Comparison of ENCODE assay signal across 9 cellular contexts in genomic region chr19:35845215-35846037, GRCh38. TPM values are rescaled to one million over a fixed set of nuclear protein-coding genes. Genes with fewer than 3 reads are reported as not detected.
A peak's percentile ranks its signal among the peaks of the same experiment; 100 is the strongest.
DNase-seq lines count a peak whose midpoint lies in the region; ATAC-seq, FAIRE-seq and TF ChIP-seq lines count a peak whose summit lies in the region.
"Had no signal": no experiment of that assay in that cellular context is flagged by ENCODE, and none has a peak within 500 bp of the region (broad histone marks: within the 10 kb centered on the region; RNA-seq: fewer than 3 reads in every experiment).

No MANE protein-coding gene starts in this region.

- TF ChIP-seq POLR2A in gastroesophageal sphincter (IDR thresholded peaks at IDR 0.05) (no peak), suprapubic skin (IDR thresholded peaks at IDR 0.05) (no peak)

- peak overlapping the region in 1 of 2 donors; percentile 36 for H3K4me3 ChIP-seq in gastroesophageal sphincter
- H3K4me3 ChIP-seq in suprapubic skin, result peak overlapping the region; percentile 26
- H3K4me3 ChIP-seq in kidney (ENCODE audit: low read length in 2 of 2), result peak overlapping the region in 1 of 2 donors; percentile 4

- no peaks in the 10 kb centered on the region for H3K9me3 ChIP-seq in gastroesophageal sphincter
- no peaks in the 10 kb centered on the region for H3K9me3 ChIP-seq in suprapubic skin
- no peaks in the 10 kb centered on the region for H3K9me3 ChIP-seq in kidney (ENCODE audit: control insufficient read depth in 1 of 2, low read length in 2 of 2)

- H3K4me1 ChIP-seq in gastroesophageal sphincter, result peaks cover 0 to 23% (median 12%) of the 10 kb centered on the region in 3 donors
- H3K4me1 ChIP-seq in suprapubic skin, result peaks cover 19% of the 10 kb centered on the region
- peaks cover 0 to 5% of the 10 kb centered on the region in 2 donors for H3K4me1 ChIP-seq in kidney (ENCODE audit: control insufficient read depth in 1 of 2, insufficient read depth in 1 of 2, low read depth in 1 of 2, low read length in 2 of 2)

- TF ChIP-seq EP300 in gastroesophageal sphincter (IDR thresholded peaks at IDR 0.05) (no peak), suprapubic skin (IDR thresholded peaks at IDR 0.05) (no peak)

- TF ChIP-seq CTCF in gastroesophageal sphincter (IDR thresholded peaks at IDR 0.05) (no peak), suprapubic skin (IDR thresholded peaks at IDR 0.05) (no peak), kidney (IDR thresholded peaks at IDR 0.05; ENCODE audit: borderline replicate concordance, extremely low read depth, insufficient read depth) (no peak)

- peaks cover 95% of the 10 kb centered on the region for H3K27me3 ChIP-seq in gastroesophageal sphincter
- peaks cover 82% of the 10 kb centered on the region for H3K27me3 ChIP-seq in suprapubic skin

- no peak overlapping the region for H3K9ac ChIP-seq in kidney (ENCODE audit: low read length in 2 of 2)

- H3K27ac ChIP-seq in gastroesophageal sphincter, result no peak overlapping the region
- no peak overlapping the region for H3K27ac ChIP-seq in suprapubic skin
- no peak overlapping the region for H3K27ac ChIP-seq in kidney (ENCODE audit: low read depth in 2 of 2, low read length in 2 of 2)
- H3K27ac ChIP-seq: C4-2B had no signal

- 7 to 16% methylated on average over 11 to 14 of the region's 63 CpGs for WGBS in gastroesophageal sphincter (ENCODE audit: low coverage in 1 of 2), 2 donors
- 5% methylated on average over 33 of the region's 63 CpGs for WGBS in suprapubic skin

- intact Hi-C loops in kidney (cut with DNase I), result no loop called here

- no peaks in the 10 kb centered on the region for H3K36me3 ChIP-seq in gastroesophageal sphincter
- H3K36me3 ChIP-seq in suprapubic skin, result no peaks in the 10 kb centered on the region
- H3K36me3 ChIP-seq in kidney (ENCODE audit: control insufficient read depth in 1 of 2, insufficient read depth in 2 of 2, low read length in 2 of 2), result no peaks in the 10 kb centered on the region

- peak; percentile 22 for DNase-seq in activated CD4-positive, alpha-beta T cell treated with anti-CD3 and anti-CD28 coated beads for 48 hours
- DNase-seq in activated CD4-positive, alpha-beta T cell treated with anti-CD3 and anti-CD28 coated beads, Interleukin-2, amount 50 U/mL, for 4 hours, result no peak
- DNase-seq in suprapubic skin (ENCODE audit: low spot score in 2 of 2), result no peak
- DNase-seq in kidney, result no peak
- no peak for DNase-seq in pons (ENCODE audit: low spot score)

- ATAC-seq in gastroesophageal sphincter, result peak; percentile 34

- FAIRE-seq in kidney (lab: Jason Lieb, UNC), result no peak

RNA-seq across cellular contexts. Expression of gene NPHS1, which starts 6.9 kb away (rescaled TPM):
- total RNA-seq in gastroesophageal sphincter, result not detected
- not detected for total RNA-seq in suprapubic skin
- total RNA-seq in kidney, result 0.25 TPM
- polyA plus RNA-seq in kidney (ENCODE audit: insufficient read depth, low read depth, low replicate concordance), result 39.7 TPM
- total RNA-seq: renal cortical epithelial cell; T-helper 1 cell treated with Interleukin-12 subunit alpha and Interleukin-12 subunit beta and Interleukin-4 antibody, amounts not matched to agents 30 ng/mL and 1 ng/mL, for 36 hours had no signal

RNA-seq across cellular contexts. Expression of gene KIRREL2, which starts 11.3 kb away (rescaled TPM):
- total RNA-seq in gastroesophageal sphincter, result not detected
- total RNA-seq in suprapubic skin, result not detected
- total RNA-seq in kidney, result not detected
- 0.82 TPM for polyA plus RNA-seq in kidney (ENCODE audit: insufficient read depth, low read depth, low replicate concordance)
- total RNA-seq: renal cortical epithelial cell had no signal

RNA-seq across cellular contexts. Expression of gene APLP1, which starts 22.9 kb away (rescaled TPM):
- 10 to 100 TPM in 1 of 4 donors, 1 to 10 TPM in 3; 4.7 to 10.0 (median 8.8) TPM for total RNA-seq in gastroesophageal sphincter
- total RNA-seq in suprapubic skin, result 1 to 10 TPM in 2 of 4 donors, under 1 TPM in 2; 0.64 to 1.6 (median 0.96) TPM
- 3.8 TPM for total RNA-seq in kidney
- 13.6 TPM for polyA plus RNA-seq in kidney (ENCODE audit: insufficient read depth, low read depth, low replicate concordance)

RNA-seq across cellular contexts. Expression of gene PRODH2, which starts 32.8 kb away (rescaled TPM):
- not detected for total RNA-seq in gastroesophageal sphincter
- not detected for total RNA-seq in suprapubic skin
- total RNA-seq in kidney, result 9.0 TPM
- 409 TPM for polyA plus RNA-seq in kidney (ENCODE audit: insufficient read depth, low read depth, low replicate concordance)
- total RNA-seq: T-helper 1 cell treated with Interleukin-12 subunit alpha and Interleukin-12 subunit beta and Interleukin-4 antibody, amounts not matched to agents 30 ng/mL and 1 ng/mL, for 36 hours had no signal

RNA-seq across cellular contexts. Expression of gene NFKBID, which starts 54.9 kb away (rescaled TPM):
- 1 to 10 TPM; 2.8 to 9.5 (median 5.7) TPM for total RNA-seq in gastroesophageal sphincter
- 10 to 100 TPM in 1 of 4 donors, 1 to 10 TPM in 3; 3.7 to 15.7 (median 6.9) TPM for total RNA-seq in suprapubic skin
- 23.9 TPM for total RNA-seq in kidney
- polyA plus RNA-seq in kidney (ENCODE audit: insufficient read depth, low read depth, low replicate concordance), result 1.9 TPM
